1 cellular context compared by ENCODE assay signal in genomic region chr19:40713939-40714338, GRCh38.
TF ChIP-seq lines count a peak whose summit lies in the region.

No MANE protein-coding gene starts in this region.

TF ChIP-seq in HepG2, 621 proteins besides CTCF, POLR2A, EP300 and RAD21:
- TF ChIP-seq, protein P1, sequence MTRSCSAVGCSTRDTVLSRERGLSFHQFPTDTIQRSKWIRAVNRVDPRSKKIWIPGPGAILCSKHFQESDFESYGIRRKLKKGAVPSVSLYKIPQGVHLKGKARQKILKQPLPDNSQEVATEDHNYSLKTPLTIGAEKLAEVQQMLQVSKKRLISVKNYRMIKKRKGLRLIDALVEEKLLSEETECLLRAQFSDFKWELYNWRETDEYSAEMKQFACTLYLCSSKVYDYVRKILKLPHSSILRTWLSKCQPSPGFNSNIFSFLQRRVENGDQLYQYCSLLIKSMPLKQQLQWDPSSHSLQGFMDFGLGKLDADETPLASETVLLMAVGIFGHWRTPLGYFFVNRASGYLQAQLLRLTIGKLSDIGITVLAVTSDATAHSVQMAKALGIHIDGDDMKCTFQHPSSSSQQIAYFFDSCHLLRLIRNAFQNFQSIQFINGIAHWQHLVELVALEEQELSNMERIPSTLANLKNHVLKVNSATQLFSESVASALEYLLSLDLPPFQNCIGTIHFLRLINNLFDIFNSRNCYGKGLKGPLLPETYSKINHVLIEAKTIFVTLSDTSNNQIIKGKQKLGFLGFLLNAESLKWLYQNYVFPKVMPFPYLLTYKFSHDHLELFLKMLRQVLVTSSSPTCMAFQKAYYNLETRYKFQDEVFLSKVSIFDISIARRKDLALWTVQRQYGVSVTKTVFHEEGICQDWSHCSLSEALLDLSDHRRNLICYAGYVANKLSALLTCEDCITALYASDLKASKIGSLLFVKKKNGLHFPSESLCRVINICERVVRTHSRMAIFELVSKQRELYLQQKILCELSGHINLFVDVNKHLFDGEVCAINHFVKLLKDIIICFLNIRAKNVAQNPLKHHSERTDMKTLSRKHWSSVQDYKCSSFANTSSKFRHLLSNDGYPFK (CRISPR knock-in tag; IDR thresholded peaks at IDR 0.05; ENCODE audit: borderline replicate concordance), result no peak
- TF ChIP-seq ZNF234 (CRISPR knock-in tag; conservative IDR thresholded peaks at IDR 0.05), result no peak
TF ChIP-seq in HepG2: peak in this region for 0.
